ENCODE assay signal across 15 cellular contexts in genomic region chr3:14650193-14650592, GRCh38. TPM values are rescaled to one million over a fixed set of nuclear protein-coding genes. Genes with fewer than 3 reads are reported as not detected.
A peak's percentile ranks its signal among the peaks of the same experiment; 100 is the strongest.
DNase-seq lines count a peak whose midpoint lies in the region; ATAC-seq, FAIRE-seq and TF ChIP-seq lines count a peak whose summit lies in the region.
"Had no signal": no experiment of that assay in that cellular context is flagged by ENCODE, and none has a peak within 500 bp of the region (broad histone marks: within the 10 kb centered on the region; RNA-seq: fewer than 3 reads in every experiment).

No MANE protein-coding gene starts in this region.

- TF ChIP-seq CTCF in activated B cell treated with CpG ODN at 0.5 μM for 24 hours (IDR thresholded peaks at IDR 0.05) = no peak
- TF ChIP-seq CTCF in kidney (IDR thresholded peaks at IDR 0.05; ENCODE audit: borderline replicate concordance, extremely low read depth, insufficient read depth) = no peak
- TF ChIP-seq CTCF in upper lobe of left lung (IDR thresholded peaks at IDR 0.05) = no peak
- TF ChIP-seq CTCF in tibial artery (IDR thresholded peaks at IDR 0.05) = no peak
- no peak for TF ChIP-seq CTCF in vagina (IDR thresholded peaks at IDR 0.05)

- H3K27ac Mint-ChIP-seq in stimulated activated naive CD8-positive, alpha-beta T cell treated with anti-CD3 and anti-CD28 coated beads, Interleukin-15, Interleukin-2, amounts not matched to agents 100 ng/mL and 50 ng/mL, for 24 hours = peak overlapping the region; percentile 98
- peak overlapping the region; percentile 93 for H3K27ac Mint-ChIP-seq in activated B cell treated with CpG ODN at 0.5 μM for 24 hours

- POLR2A ChIA-PET in activated B cell treated with CpG ODN at 0.5 μM for 24 hours (lab: Charles Lee) = interaction anchor here (0.6 to 3.5 kb wide), 7 partner anchors 9 to 1986 kb away, joined by 3 to 28 read pairs (median 6); partner anchors contain the start of genes LSM3, MRPS25, NR2C2 and RAF1

- H3K27ac ChIP-seq in kidney (ENCODE audit: low read depth in 2 of 2, low read length in 2 of 2) (peak overlapping the region; percentile 82 to 87), upper lobe of left lung (no peak overlapping the region), tibial artery (no peak overlapping the region), vagina (no peak overlapping the region)

- H3K4me3 Mint-ChIP-seq in stimulated activated naive CD8-positive, alpha-beta T cell treated with anti-CD3 and anti-CD28 coated beads, Interleukin-15, Interleukin-2, amounts not matched to agents 100 ng/mL and 50 ng/mL, for 24 hours = peak overlapping the region; percentile 93
- peak overlapping the region; percentile 95 for H3K4me3 Mint-ChIP-seq in activated B cell treated with CpG ODN at 0.5 μM for 24 hours

- TF ChIP-seq EP300 in upper lobe of left lung (IDR thresholded peaks at IDR 0.05) = no peak

- peaks cover 0 to under 1% of the 10 kb centered on the region in 2 donors for H3K36me3 ChIP-seq in kidney (ENCODE audit: control insufficient read depth in 1 of 2, insufficient read depth in 2 of 2, low read length in 2 of 2)
- peaks cover 2 to 10% (median 8%) of the 10 kb centered on the region in 4 donors for H3K36me3 ChIP-seq in upper lobe of left lung
- peaks cover 3 to 4% (median 4%) of the 10 kb centered on the region in 3 donors for H3K36me3 ChIP-seq in tibial artery
- peaks cover 0 to 9% of the 10 kb centered on the region in 2 donors for H3K36me3 ChIP-seq in vagina

- H3K4me1 ChIP-seq in kidney (ENCODE audit: control insufficient read depth in 1 of 2, insufficient read depth in 1 of 2, low read depth in 1 of 2, low read length in 2 of 2) (peaks cover 15 to 45% of the 10 kb centered on the region in 2 donors), upper lobe of left lung (peaks cover 16 to 41% (median 23%) of the 10 kb centered on the region in 4 donors), tibial artery (peaks cover 0 to 28% (median 19%) of the 10 kb centered on the region in 4 donors), vagina (peaks cover 18% of the 10 kb centered on the region)

- CTCF ChIA-PET in activated B cell treated with CpG ODN at 0.5 μM for 24 hours (lab: Charles Lee) = no interaction called here

- H3K4me1 Mint-ChIP-seq in stimulated activated naive CD8-positive, alpha-beta T cell treated with anti-CD3 and anti-CD28 coated beads, Interleukin-15, Interleukin-2, amounts not matched to agents 100 ng/mL and 50 ng/mL, for 24 hours (ENCODE audit: low read depth) = peaks cover 40% of the 10 kb centered on the region
- peaks cover 34% of the 10 kb centered on the region for H3K4me1 Mint-ChIP-seq in activated B cell treated with CpG ODN at 0.5 μM for 24 hours

- no peak for DNase-seq in stimulated activated naive CD8-positive, alpha-beta T cell treated with anti-CD3 and anti-CD28 coated beads, Interleukin-15, Interleukin-2, amounts not matched to agents 100 U/mL and 50 U/mL, for 24 hours
- no peak for DNase-seq in activated B cell treated with CpG ODN at 0.5 μM for 24 hours
- no peak for DNase-seq in kidney
- no peak for DNase-seq in upper lobe of left lung
- no peak for DNase-seq in tibial artery
- no peak for DNase-seq in vagina (ENCODE audit: extremely low spot score in 2 of 2)
- no peak for DNase-seq in NCI-H187 (lab: John Stamatoyannopoulos, UW)
- DNase-seq: C1 segment of cervical spinal cord, gastrocnemius medialis, left colon, NCI-H510A, SHP77 had no signal

- TF ChIP-seq POLR2A in upper lobe of left lung (IDR thresholded peaks at IDR 0.05) (no peak), vagina (IDR thresholded peaks at IDR 0.05) (no peak)

- H3K9me3 Mint-ChIP-seq in stimulated activated naive CD8-positive, alpha-beta T cell treated with anti-CD3 and anti-CD28 coated beads, Interleukin-15, Interleukin-2, amounts not matched to agents 100 ng/mL and 50 ng/mL, for 24 hours = no peaks in the 10 kb centered on the region
- no peaks in the 10 kb centered on the region for H3K9me3 Mint-ChIP-seq in activated B cell treated with CpG ODN at 0.5 μM for 24 hours

- no peak for FAIRE-seq in kidney (lab: Jason Lieb, UNC)

- H3K36me3 Mint-ChIP-seq in stimulated activated naive CD8-positive, alpha-beta T cell treated with anti-CD3 and anti-CD28 coated beads, Interleukin-15, Interleukin-2, amounts not matched to agents 100 ng/mL and 50 ng/mL, for 24 hours (ENCODE audit: low read depth) = peaks cover 11% of the 10 kb centered on the region
- H3K36me3 Mint-ChIP-seq in activated B cell treated with CpG ODN at 0.5 μM for 24 hours (ENCODE audit: low read depth) = peaks cover 22% of the 10 kb centered on the region

- H3K4me3 ChIP-seq in kidney (ENCODE audit: low read length in 2 of 2) = peak overlapping the region in 1 of 2 donors; percentile 98
- H3K4me3 ChIP-seq in upper lobe of left lung = no peak overlapping the region
- H3K4me3 ChIP-seq in tibial artery = no peak overlapping the region
- no peak overlapping the region for H3K4me3 ChIP-seq in vagina

- H3K27me3 ChIP-seq in upper lobe of left lung = no peaks in the 10 kb centered on the region
- H3K27me3 ChIP-seq in tibial artery = no peaks in the 10 kb centered on the region
- no peaks in the 10 kb centered on the region for H3K27me3 ChIP-seq in vagina
- H3K27me3 ChIP-seq: gastrocnemius medialis had no signal

- peak overlapping the region in 1 of 2 donors; percentile 47 for H3K9ac ChIP-seq in kidney (ENCODE audit: low read length in 2 of 2)

- intact Hi-C loops in activated B cell treated with CpG ODN at 0.5 μM for 24 hours (cut with micrococcal nuclease) (loop anchor here (2.0 to 10.0 kb wide), 4 partner anchors 753 to 1985 kb away; partner anchors contain the start of genes BTD, DPH3, HACL1 and OXNAD1), kidney (cut with DNase I) (no loop called here), tibial artery (cut with DNase I; ENCODE audit: low total_unique reads) (loop anchor here (10.0 kb wide), 1 partner anchor 385 kb away; no protein-coding TSS in a partner anchor), vagina (cut with DNase I) (no loop called here)

- H3K9me3 ChIP-seq in kidney (ENCODE audit: control insufficient read depth in 1 of 2, low read length in 2 of 2) = no peaks in the 10 kb centered on the region
- no peaks in the 10 kb centered on the region for H3K9me3 ChIP-seq in upper lobe of left lung
- no peaks in the 10 kb centered on the region for H3K9me3 ChIP-seq in tibial artery
- H3K9me3 ChIP-seq in vagina = no peaks in the 10 kb centered on the region
- H3K9me3 ChIP-seq: gastrocnemius medialis had no signal

- no peak for ATAC-seq in stimulated activated naive CD8-positive, alpha-beta T cell treated with anti-CD3 and anti-CD28 coated beads, Interleukin-15, Interleukin-2, amounts not matched to agents 100 U/mL and 50 U/mL, for 24 hours
- no peak for ATAC-seq in activated B cell treated with CpG ODN at 0.5 μM for 24 hours (ENCODE audit: low read depth)
- no peak for ATAC-seq in upper lobe of left lung (ENCODE audit: low FRiP score in 2 of 2)
- ATAC-seq: gastrocnemius medialis, left colon had no signal

- whole genome bisulfite sequencing in upper lobe of left lung, 2 donors = 92 to 94% methylated on average over 4 of the region's 4 CpGs

- H3K27me3 Mint-ChIP-seq in stimulated activated naive CD8-positive, alpha-beta T cell treated with anti-CD3 and anti-CD28 coated beads, Interleukin-15, Interleukin-2, amounts not matched to agents 100 ng/mL and 50 ng/mL, for 24 hours = no peaks in the 10 kb centered on the region
- no peaks in the 10 kb centered on the region for H3K27me3 Mint-ChIP-seq in activated B cell treated with CpG ODN at 0.5 μM for 24 hours

RNA-seq across cellular contexts. Expression of gene CCDC174, which starts 1.4 kb away (rescaled TPM):
- total RNA-seq in activated B cell treated with CpG ODN at 0.5 μM for 24 hours (30.2 and 32.4 TPM in 2 replicates), kidney (24.7 TPM), upper lobe of left lung (10 to 100 TPM; 14.1 to 28.3 (median 21.8) TPM), vagina (31.2 TPM)
- polyA plus RNA-seq in kidney (ENCODE audit: insufficient read depth, low read depth, low replicate concordance) = 21.9 TPM

RNA-seq across cellular contexts. Expression of gene C3orf20, which starts 24.7 kb away (rescaled TPM):
- total RNA-seq in activated B cell treated with CpG ODN at 0.5 μM for 24 hours (0.16 and 0.17 TPM in 2 replicates), kidney (0.16 TPM), upper lobe of left lung (under 1 TPM in 3 of 6 donors, not detected in 3; 0.09 to 0.11 (median 0.10) TPM), vagina (0.49 TPM)
- polyA plus RNA-seq in kidney (ENCODE audit: insufficient read depth, low read depth, low replicate concordance) = not detected
- total RNA-seq: dermis microvascular lymphatic vessel endothelial cell had no signal
- polyA plus RNA-seq: adipose tissue had no signal

Comparison
In these comparisons a context has a peak if more than half of its experiments do, and no peak if none do; other contexts are left out.
1. H3K27ac ChIP-seq: peak in kidney (2 of 2); none in upper lobe of left lung (0 of 4), tibial artery (0 of 2) and vagina (single experiment).
2. intact Hi-C loops: an anchor here in activated B cell treated with CpG ODN at 0.5 μM for 24 hours (2.0 to 10.0 kb wide) and tibial artery (10.0 kb wide); none called in kidney and vagina.